ENCODE assay signal across 22 cellular contexts in genomic region chr5:142420521-142420920, GRCh38.
DNase-seq lines count a peak whose midpoint lies in the region; ATAC-seq, FAIRE-seq and TF ChIP-seq lines count a peak whose summit lies in the region.
"Had no signal": no experiment of that assay in that cellular context is flagged by ENCODE, and none has a peak within 500 bp of the region (broad histone marks: within the 10 kb centered on the region; RNA-seq: fewer than 3 reads in every experiment).

No MANE protein-coding gene starts in this region.

- POLR2A ChIA-PET in A673 (lab: Charles Lee; ENCODE audit: low non-redundant PET) (no interaction called here), RWPE1 (lab: Yijun Ruan, JAX; ENCODE audit: low non-redundant PET) (no interaction called here)

- TF ChIP-seq POLR2A in GM12891 (IDR thresholded peaks at IDR 0.05; ENCODE audit: low read depth, low read length), result no peak

- DNase-seq in A673 (ENCODE audit: low spot score) (peak; percentile 33), GM12891 (ENCODE audit: insufficient read length, low spot score) (no peak), LHCN-M2 (ENCODE audit: low read depth) (peak; percentile 91), amniotic epithelial cell (ENCODE audit: low read depth) (peak; percentile 24), RWPE1 (ENCODE audit: low spot score) (no peak), dermis blood vessel endothelial cell (no peak), cerebellum (ENCODE audit: low spot score) (no peak)
- DNase-seq: activated CD4-positive, alpha-beta memory T cell treated with anti-CD3 and anti-CD28 coated beads for 36 hours; Calu3; effector CD4-positive, alpha-beta T cell; HCEC 1CT; heart left ventricle; NCI-H1436 treated with DMSO at 0.1 percent for 48 hours; NCI-H526; sigmoid colon; stimulated activated CD4-positive, alpha-beta T cell treated with anti-CD3 and anti-CD28 coated beads, Interleukin-4, amount 100 ng/mL, for 1 hour had no signal

- intact Hi-C loops in A673 (cut with micrococcal nuclease; ENCODE audit: unreplicated experiment), result no loop called here

- no peaks in the 10 kb centered on the region for H3K27me3 ChIP-seq in A673 (replicated peaks; ENCODE audit: insufficient read depth, low read depth, low read length, poor library complexity)
- H3K27me3 ChIP-seq: heart left ventricle, sigmoid colon had no signal

- ATAC-seq in HG03378 (IDR thresholded peaks at IDR 0.05; ENCODE audit: unreplicated experiment), result no peak
- ATAC-seq: heart left ventricle had no signal

- FAIRE-seq in GM12891 (lab: Jason Lieb, UNC), result peak; percentile 45
- FAIRE-seq: islet of Langerhans, TTC549 had no signal

- H3K27ac ChIP-seq in A673 (ENCODE audit: low read depth, low read length, poor library complexity, severe bottlenecking) (peak overlapping the region; percentile 57), RWPE1 (no peak overlapping the region)
- H3K27ac ChIP-seq: heart left ventricle, HL-60, KMS-11, sigmoid colon had no signal

- H3K4me3 ChIP-seq in A673 (ENCODE audit: low read depth, low read length, poor library complexity, severe bottlenecking), result no peak overlapping the region
- H3K4me3 ChIP-seq: heart left ventricle, sigmoid colon had no signal

- CTCF ChIA-PET in A673 (lab: Charles Lee) (no interaction called here), RWPE1 (lab: Yijun Ruan, JAX) (interaction anchor here (0.5 kb wide), 1 partner anchor 487 kb away, joined by 3 read pairs; no protein-coding TSS in a partner anchor)

- peaks cover 44% of the 10 kb centered on the region for H3K4me1 ChIP-seq in A673 (ENCODE audit: insufficient read depth, low read length, poor library complexity, severe bottlenecking)
- H3K4me1 ChIP-seq: sigmoid colon had no signal

- no peaks in the 10 kb centered on the region for H3K36me3 ChIP-seq in A673 (ENCODE audit: insufficient read depth, low read length, poor library complexity, severe bottlenecking)
- H3K36me3 ChIP-seq: heart left ventricle, sigmoid colon had no signal

- no TSS peak for BruUV-seq in A673 (replicated peaks; lab: Mats Ljungman, UMichigan)

- no peaks in the 10 kb centered on the region for H3K9me3 ChIP-seq in A673 (ENCODE audit: low read depth, low read length, poor library complexity, severe bottlenecking)
- H3K9me3 ChIP-seq: heart left ventricle, sigmoid colon, SK-N-SH had no signal

- TF ChIP-seq CTCF in A673 (conservative IDR thresholded peaks at IDR 0.05; ENCODE audit: low read depth, low read length) (no peak), RWPE1 (conservative IDR thresholded peaks at IDR 0.05; ENCODE audit: low read depth) (no peak)

TF ChIP-seq in GM12891, 5 proteins besides CTCF, POLR2A, EP300 and RAD21:
- TF ChIP-seq POLR2AphosphoS5 (IDR thresholded peaks at IDR 0.05; ENCODE audit: low read depth, low read length) (no peak), SPI1 (IDR thresholded peaks at IDR 0.05; ENCODE audit: low read depth, low read length) (no peak), TAF1 (IDR thresholded peaks at IDR 0.05; ENCODE audit: low read depth, low read length) (no peak), POU2F2 (IDR thresholded peaks at IDR 0.05; ENCODE audit: low read depth, low read length) (no peak)

Comparison
In these comparisons a context has a peak if more than half of its experiments do, and no peak if none do; other contexts are left out.
1. DNase-seq: peak in A673 (single experiment), LHCN-M2 (single experiment) and amniotic epithelial cell (single experiment); none in GM12891 (single experiment), RWPE1 (single experiment), dermis blood vessel endothelial cell (single experiment) and cerebellum (single experiment).